ENCODE assay signal across 9 cellular contexts in the genomic region with DNA sequence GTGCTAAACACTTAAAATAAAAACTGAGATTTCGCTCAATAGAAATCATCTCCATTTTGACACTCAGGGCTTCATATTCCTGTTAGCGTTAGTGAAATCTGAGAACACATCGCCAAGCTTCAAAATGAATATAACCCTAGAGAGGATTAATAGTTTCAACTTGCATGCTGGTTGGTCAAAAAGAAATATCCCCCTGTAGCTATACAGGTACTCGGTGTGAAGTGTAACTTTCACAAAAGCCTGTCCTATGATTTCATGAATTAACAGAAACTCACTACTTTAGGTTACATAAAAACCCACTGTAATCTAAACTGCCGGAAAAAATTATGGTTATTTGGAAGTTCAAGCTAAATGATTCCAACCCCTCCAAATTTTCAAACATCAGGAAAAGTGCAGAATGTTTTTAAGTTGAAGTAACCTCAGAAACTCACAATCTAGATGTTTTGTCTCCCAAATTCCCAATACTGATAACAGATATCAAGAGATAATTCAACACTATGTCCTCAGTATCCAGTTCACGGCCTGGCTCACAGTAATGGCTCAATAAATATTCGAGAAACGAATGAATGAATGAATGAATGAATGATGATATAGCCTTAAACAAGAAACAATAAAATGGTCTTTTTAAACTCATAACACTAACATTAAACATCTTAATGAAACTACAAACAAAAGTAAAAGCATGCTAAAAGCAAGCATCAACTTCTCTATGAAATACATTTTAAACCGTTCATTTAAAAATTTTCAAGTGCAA. TPM values are rescaled to one million over a fixed set of nuclear protein-coding genes. Genes with fewer than 3 reads are reported as not detected.
DNase-seq lines count a peak whose midpoint lies in the region; ATAC-seq, FAIRE-seq and TF ChIP-seq lines count a peak whose summit lies in the region.
"Had no signal": no experiment of that assay in that cellular context is flagged by ENCODE, and none has a peak within 500 bp of the region (broad histone marks: within the 10 kb centered on the region; RNA-seq: fewer than 3 reads in every experiment).

No MANE protein-coding gene starts in this region.

- no peak for ATAC-seq in HG03159 (IDR thresholded peaks at IDR 0.05; ENCODE audit: unreplicated experiment)
- ATAC-seq: esophagus mucosa had no signal

- no peak overlapping the region for H3K27ac ChIP-seq in SJSA1
- no peak overlapping the region for H3K27ac ChIP-seq in hepatocyte
- no peak overlapping the region for H3K27ac ChIP-seq in suprapubic skin

- peaks cover 64% of the 10 kb centered on the region for H3K4me1 Mint-ChIP-seq in activated naive CD4-positive, alpha-beta T cell treated with anti-CD3 and anti-CD28 coated beads, Interleukin-2, amount 10 ng/mL, durations not matched to agents 7 days and 5 days

- no peak for DNase-seq in activated naive CD4-positive, alpha-beta T cell treated with anti-CD3 and anti-CD28 coated beads, Interleukin-2, amount 10 ng/mL, durations not matched to agents 7 days and 5 days
- no peak for DNase-seq in activated naive CD4-positive, alpha-beta T cell (lab: John Stamatoyannopoulos, UW)
- no peak for DNase-seq in SJSA1 (ENCODE audit: low read depth in 1 of 2, low spot score in 2 of 2)
- no peak for DNase-seq in hepatocyte (ENCODE audit: low spot score)
- DNase-seq in suprapubic skin (ENCODE audit: low spot score in 2 of 2) = no peak
- no peak for DNase-seq in RCC 7860 (ENCODE audit: low spot score)
- no peak for DNase-seq in NCI-H446 treated with DMSO at 0.1 percent for 48 hours (lab: John Stamatoyannopoulos, UW)

- H3K9me3 Mint-ChIP-seq in activated naive CD4-positive, alpha-beta T cell treated with anti-CD3 and anti-CD28 coated beads, Interleukin-2, amount 10 ng/mL, durations not matched to agents 7 days and 5 days = no peaks in the 10 kb centered on the region

- H3K36me3 Mint-ChIP-seq in activated naive CD4-positive, alpha-beta T cell treated with anti-CD3 and anti-CD28 coated beads, Interleukin-2, amount 10 ng/mL, durations not matched to agents 7 days and 5 days = peaks cover 15% of the 10 kb centered on the region

- H3K4me2 ChIP-seq in hepatocyte = peak overlapping the region; percentile 90

- H4K20me1 ChIP-seq in hepatocyte (ENCODE audit: insufficient read depth, poor library complexity, severe bottlenecking) = peaks cover 65% of the 10 kb centered on the region

- peaks cover 75% of the 10 kb centered on the region for H3K79me2 ChIP-seq in hepatocyte

- no peaks in the 10 kb centered on the region for H3K9me2 ChIP-seq in hepatocyte (replicated peaks; ENCODE audit: insufficient read depth)

- WGBS in hepatocyte (ENCODE audit: low lambda C conversion rate, missing lambda C conversion rate) = 49% methylated on average over 9 of the region's 9 CpGs
- 64% methylated on average over 9 of the region's 9 CpGs for WGBS in suprapubic skin

- no peak for FAIRE-seq in RCC 7860 (lab: Jason Lieb, UNC)

- H3K9me3 ChIP-seq in SJSA1 (replicated peaks) (no peaks in the 10 kb centered on the region), hepatocyte (ENCODE audit: low read depth) (no peaks in the 10 kb centered on the region), suprapubic skin (no peaks in the 10 kb centered on the region)

- peaks cover 10% of the 10 kb centered on the region for H3K4me1 ChIP-seq in SJSA1 (replicated peaks)
- H3K4me1 ChIP-seq in hepatocyte (ENCODE audit: insufficient read depth) = peaks cover 11% of the 10 kb centered on the region
- H3K4me1 ChIP-seq in suprapubic skin = peaks cover 36% of the 10 kb centered on the region

- TF ChIP-seq EP300 in suprapubic skin (IDR thresholded peaks at IDR 0.05) = no peak

- H3K4me3 Mint-ChIP-seq in activated naive CD4-positive, alpha-beta T cell treated with anti-CD3 and anti-CD28 coated beads, Interleukin-2, amount 10 ng/mL, durations not matched to agents 7 days and 5 days = peak overlapping the region; percentile 99

- H3K27me3 ChIP-seq in SJSA1 (replicated peaks) = no peaks in the 10 kb centered on the region
- H3K27me3 ChIP-seq in hepatocyte = no peaks in the 10 kb centered on the region
- H3K27me3 ChIP-seq in suprapubic skin = no peaks in the 10 kb centered on the region

- TF ChIP-seq CTCF in hepatocyte (IDR thresholded peaks at IDR 0.05; ENCODE audit: poor library complexity) = no peak
- TF ChIP-seq CTCF in suprapubic skin (IDR thresholded peaks at IDR 0.05) = no peak

- H3K27me3 Mint-ChIP-seq in activated naive CD4-positive, alpha-beta T cell treated with anti-CD3 and anti-CD28 coated beads, Interleukin-2, amount 10 ng/mL, durations not matched to agents 7 days and 5 days = no peaks in the 10 kb centered on the region

- CTCF ChIA-PET in activated naive CD4-positive, alpha-beta T cell treated with anti-CD3 and anti-CD28 coated beads, Interleukin-2, amount 10 ng/mL, durations not matched to agents 7 days and 5 days (lab: Charles Lee) = interaction anchor here (0.7 to 3.5 kb wide), 9 partner anchors 11 to 258 kb away, joined by 3 to 37 read pairs (median 4); a partner anchor contains a TSS

- no peak overlapping the region for H2AFZ ChIP-seq in hepatocyte

- TF ChIP-seq POLR2A in suprapubic skin (IDR thresholded peaks at IDR 0.05) = no peak

- peaks cover 10% of the 10 kb centered on the region for H3K36me3 ChIP-seq in SJSA1
- H3K36me3 ChIP-seq in hepatocyte (replicated peaks; ENCODE audit: insufficient read depth, low read depth) = no peaks in the 10 kb centered on the region
- H3K36me3 ChIP-seq in suprapubic skin = no peaks in the 10 kb centered on the region

- no peak overlapping the region for H3K27ac Mint-ChIP-seq in activated naive CD4-positive, alpha-beta T cell treated with anti-CD3 and anti-CD28 coated beads, Interleukin-2, amount 10 ng/mL, durations not matched to agents 7 days and 5 days

- peak overlapping the region; percentile 93 for H3K4me3 ChIP-seq in SJSA1
- H3K4me3 ChIP-seq in hepatocyte = peak overlapping the region; percentile 95
- H3K4me3 ChIP-seq in suprapubic skin = peak overlapping the region; percentile 75

RNA-seq across cellular contexts. Expression of a gene that starts 2.5 kb away (rescaled TPM):
- 11.5 and 20.4 TPM in 2 replicates for total RNA-seq in SJSA1 (2014; rRNA removed; shearing (Covaris generic))
- total RNA-seq in hepatocyte (21.4 and 21.8 TPM in 2 replicates), suprapubic skin (10 to 100 TPM; 24.9 to 60.4 (median 38.3) TPM)
- 9.2 and 13.0 TPM in 2 replicates for polyA plus RNA-seq in hepatocyte
